In genomic region chr16:27409958-27410357, GRCh38 we compare ENCODE assay signal across 2 cellular contexts. TPM values are rescaled to one million over a fixed set of nuclear protein-coding genes. Genes with fewer than 3 reads are reported as not detected.
"Had no signal": no experiment of that assay in that cellular context is flagged by ENCODE, and none has a peak within 500 bp of the region (broad histone marks: within the 10 kb centered on the region; RNA-seq: fewer than 3 reads in every experiment).

No MANE protein-coding gene starts in this region.

RNA-seq across cellular contexts. Expression of gene IL21R, which starts 8.0 kb away (rescaled TPM):
- total RNA-seq: occipital lobe, progenitor cell of endocrine pancreas had no signal
